8 cellular contexts compared by ENCODE assay signal in genomic region chrX:70133303-70134115, GRCh38. TPM values are rescaled to one million over a fixed set of nuclear protein-coding genes. Genes with fewer than 3 reads are reported as not detected.
A peak's percentile ranks its signal among the peaks of the same experiment; 100 is the strongest.
DNase-seq lines count a peak whose midpoint lies in the region; ATAC-seq lines count a peak whose summit lies in the region.

TSS of gene IGBP1 (plus strand) at chrX:70133447. CDS start at chrX:70133948, 501 bp downstream.

- ATAC-seq in GM21526 (IDR thresholded peaks at IDR 0.05; ENCODE audit: low FRiP score, unreplicated experiment), result peak; percentile 87

- DNase-seq in DMS114 treated with DMSO at 0.1 percent for 48 hours (lab: John Stamatoyannopoulos, UW; ENCODE audit: unreplicated experiment), result peak; percentile 85
- peak; percentile 69 for DNase-seq in HuH-7.5 (ENCODE audit: low spot score)
- peak; percentile 94 for DNase-seq in OCI-M1 (lab: John Stamatoyannopoulos, UW)
- DNase-seq in activated T-cell treated with anti-CD3 and anti-CD28 coated beads for 24 hours (ENCODE audit: low read depth), result peak; percentile 57
- DNase-seq in epithelial cell of prostate (ENCODE audit: low read depth, low spot score), result peak; percentile 44
- DNase-seq in mucosa of gallbladder (ENCODE audit: low spot score), result peak; percentile 84
- peak; percentile 41 to 60 for DNase-seq in stimulated activated CD8-positive, alpha-beta memory T cell treated with anti-CD3 and anti-CD28 coated beads, Interleukin-4, amount 100 ng/mL, for 4 hours (ENCODE audit: low read depth in 2 of 2, low spot score in 1 of 2)

- H3K27ac ChIP-seq in epithelial cell of prostate, result peak within 1 kb of the TSS; percentile 70

RNA-seq across cellular contexts. Expression of gene IGBP1, which starts in this region (rescaled TPM):
- 61.9 TPM for total RNA-seq in mucosa of gallbladder

Comparison
In these comparisons a context has a peak if more than half of its experiments do, and no peak if none do; other contexts are left out.
1. Peak in every context shown above with its lines: DNase-seq, ATAC-seq and H3K27ac ChIP-seq.
2. DNase-seq: peak in every context shown above with its lines; median percentile 94 in OCI-M1; 85 in DMS114 treated with DMSO at 0.1 percent for 48 hours; 84 in mucosa of gallbladder; 69 in HuH-7.5; 57 in activated T-cell treated with anti-CD3 and anti-CD28 coated beads for 24 hours; 50 in stimulated activated CD8-positive, alpha-beta memory T cell treated with anti-CD3 and anti-CD28 coated beads, Interleukin-4, amount 100 ng/mL, for 4 hours; 44 in epithelial cell of prostate.